ENCODE assay signal across 1 cellular context in the genomic region with DNA sequence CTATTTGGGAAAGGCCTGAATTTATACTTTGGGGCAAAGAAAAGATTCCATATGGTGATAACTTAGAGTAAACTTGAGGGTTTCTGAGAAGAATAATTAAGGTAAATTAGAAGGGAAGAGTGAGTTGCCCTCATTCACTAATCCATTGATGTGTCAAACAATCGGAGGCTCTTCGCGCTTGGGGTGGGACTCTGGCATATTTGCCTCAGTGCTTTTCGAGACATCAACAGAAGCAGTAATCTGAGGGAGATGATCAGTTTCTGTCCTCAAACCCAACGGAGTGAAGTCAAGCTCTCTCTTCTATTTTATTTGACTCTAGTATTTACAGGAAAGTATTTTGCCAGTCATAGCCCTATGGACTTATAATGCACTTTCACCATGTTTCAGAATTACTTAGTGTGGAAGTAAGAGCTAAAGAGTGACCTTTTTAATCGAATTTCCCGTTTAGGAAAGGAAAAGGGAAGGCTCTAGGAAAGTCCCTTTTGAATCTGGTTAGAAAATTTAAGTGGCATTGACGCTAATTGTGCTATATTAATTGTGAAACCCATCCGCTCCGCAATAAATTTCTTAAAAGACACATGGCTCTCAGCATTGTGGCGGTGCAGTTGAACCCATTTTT.
TF ChIP-seq lines count a peak whose summit lies in the region.

No MANE protein-coding gene starts in this region.

TF ChIP-seq in K562, 482 proteins besides CTCF, POLR2A, EP300 and RAD21:
- TF ChIP-seq CBX8 (IDR thresholded peaks at IDR 0.05; ENCODE audit: borderline replicate concordance, extremely low read depth, low read depth, low read length, poor library complexity, severe bottlenecking), result no peak
- no peak for TF ChIP-seq ZNF592 (IDR thresholded peaks at IDR 0.05)
- peak in 1 of 2 experiments; percentile 23; a peak in 1 of 4 replicates for TF ChIP-seq CSDE1 (IDR thresholded peaks at IDR 0.05)
- TF ChIP-seq ZBTB33 (CRISPR knock-in tag; IDR thresholded peaks at IDR 0.05), result no peak
- TF ChIP-seq RFX5 (IDR thresholded peaks at IDR 0.05; ENCODE audit: low read depth, low read length), result no peak
- peak in 1 of 2 experiments; percentile 66; a peak in 2 of 4 replicates for TF ChIP-seq SIN3A (IDR thresholded peaks at IDR 0.05; ENCODE audit: borderline replicate concordance in 2 of 2, control insufficient read depth in 1 of 2, low read depth in 2 of 2, low read length in 2 of 2)
- TF ChIP-seq TEAD1 (CRISPR knock-in tag; IDR thresholded peaks at IDR 0.05), result no peak
- no peak for TF ChIP-seq NFYB (IDR thresholded peaks at IDR 0.05; ENCODE audit: extremely low read depth, insufficient read length)
- no peak for TF ChIP-seq CHCHD3 (CRISPR knock-in tag; IDR thresholded peaks at IDR 0.05)
